ENCODE assay signal across 1 cellular context in genomic region chr4:34170941-34171340, GRCh38.
TF ChIP-seq lines count a peak whose summit lies in the region.

No MANE protein-coding gene starts in this region.

TF ChIP-seq in endothelial cell of umbilical vein, 7 proteins besides CTCF, POLR2A, EP300 and RAD21 (continued from another document):
- TF ChIP-seq, protein P1, sequence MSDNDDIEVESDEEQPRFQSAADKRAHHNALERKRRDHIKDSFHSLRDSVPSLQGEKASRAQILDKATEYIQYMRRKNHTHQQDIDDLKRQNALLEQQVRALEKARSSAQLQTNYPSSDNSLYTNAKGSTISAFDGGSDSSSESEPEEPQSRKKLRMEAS (IDR thresholded peaks at IDR 0.05; ENCODE audit: insufficient read depth, insufficient read length): no peak
